Comparison of ENCODE assay signal across 1 cellular context in the genomic region with DNA sequence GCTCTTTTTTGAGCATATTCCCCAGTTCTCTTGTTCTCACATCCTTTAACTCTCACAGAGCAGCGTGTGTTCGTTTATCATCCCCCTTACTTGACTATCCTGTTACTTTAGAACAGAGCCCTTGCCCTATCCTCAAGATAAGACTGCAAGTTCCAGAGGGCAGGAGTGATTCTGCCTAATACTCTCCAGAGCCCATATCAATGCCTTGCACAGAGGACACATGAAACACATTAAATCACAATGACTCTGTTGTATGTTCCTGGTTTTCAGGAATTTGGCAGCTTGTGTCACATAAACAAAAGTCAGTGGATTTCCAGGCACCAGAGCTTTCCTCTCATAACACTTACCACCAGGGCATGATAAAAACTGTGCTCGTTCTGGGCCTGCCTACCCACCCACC.
TF ChIP-seq lines count a peak whose summit lies in the region.

No MANE protein-coding gene starts in this region.

TF ChIP-seq in SK-N-SH, 30 proteins besides CTCF, POLR2A, EP300 and RAD21 (continued from another document):
- TF ChIP-seq RCOR1 (IDR thresholded peaks at IDR 0.05; ENCODE audit: low read length) (peak; percentile 99), FOXM1 (IDR thresholded peaks at IDR 0.05; ENCODE audit: low read depth) (no peak), TCF12 (IDR thresholded peaks at IDR 0.05) (0 out of 2 replicates have a peak, but pooled peaks have one; percentile 12), JUND (IDR thresholded peaks at IDR 0.05) (no peak), GABPA (IDR thresholded peaks at IDR 0.05; ENCODE audit: low read depth) (no peak), RXRA (IDR thresholded peaks at IDR 0.05; ENCODE audit: borderline replicate concordance, low read depth) (no peak), RFX5 (IDR thresholded peaks at IDR 0.05; ENCODE audit: low read length) (no peak), YY1 (IDR thresholded peaks at IDR 0.05; ENCODE audit: low read depth) (no peak), ELF1 (IDR thresholded peaks at IDR 0.05) (no peak), MEF2A (IDR thresholded peaks at IDR 0.05; ENCODE audit: borderline replicate concordance, low read depth) (no peak), SIN3A (IDR thresholded peaks at IDR 0.05; ENCODE audit: borderline replicate concordance, low read depth, low read length) (no peak)
- TF ChIP-seq, protein P1, sequence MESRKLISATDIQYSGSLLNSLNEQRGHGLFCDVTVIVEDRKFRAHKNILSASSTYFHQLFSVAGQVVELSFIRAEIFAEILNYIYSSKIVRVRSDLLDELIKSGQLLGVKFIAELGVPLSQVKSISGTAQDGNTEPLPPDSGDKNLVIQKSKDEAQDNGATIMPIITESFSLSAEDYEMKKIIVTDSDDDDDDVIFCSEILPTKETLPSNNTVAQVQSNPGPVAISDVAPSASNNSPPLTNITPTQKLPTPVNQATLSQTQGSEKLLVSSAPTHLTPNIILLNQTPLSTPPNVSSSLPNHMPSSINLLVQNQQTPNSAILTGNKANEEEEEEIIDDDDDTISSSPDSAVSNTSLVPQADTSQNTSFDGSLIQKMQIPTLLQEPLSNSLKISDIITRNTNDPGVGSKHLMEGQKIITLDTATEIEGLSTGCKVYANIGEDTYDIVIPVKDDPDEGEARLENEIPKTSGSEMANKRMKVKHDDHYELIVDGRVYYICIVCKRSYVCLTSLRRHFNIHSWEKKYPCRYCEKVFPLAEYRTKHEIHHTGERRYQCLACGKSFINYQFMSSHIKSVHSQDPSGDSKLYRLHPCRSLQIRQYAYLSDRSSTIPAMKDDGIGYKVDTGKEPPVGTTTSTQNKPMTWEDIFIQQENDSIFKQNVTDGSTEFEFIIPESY (IDR thresholded peaks at IDR 0.05; ENCODE audit: borderline replicate concordance, low read depth): no peak
- TF ChIP-seq, protein P2, sequence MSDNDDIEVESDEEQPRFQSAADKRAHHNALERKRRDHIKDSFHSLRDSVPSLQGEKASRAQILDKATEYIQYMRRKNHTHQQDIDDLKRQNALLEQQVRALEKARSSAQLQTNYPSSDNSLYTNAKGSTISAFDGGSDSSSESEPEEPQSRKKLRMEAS (IDR thresholded peaks at IDR 0.05; ENCODE audit: low read depth): no peak
